In genomic region chr19:42409477-42409876, GRCh38 we compare ENCODE assay signal across 1 cellular context.
TF ChIP-seq lines count a peak whose summit lies in the region.

No MANE protein-coding gene starts in this region.

TF ChIP-seq in HCT116, 20 proteins besides CTCF, POLR2A, EP300 and RAD21 (continued from another document):
- TF ChIP-seq ZBTB33 (IDR thresholded peaks at IDR 0.05; ENCODE audit: extremely low read depth, insufficient replicate concordance, low read length) (no peak), EGR1 (IDR thresholded peaks at IDR 0.05; ENCODE audit: low read depth) (no peak), JUND (IDR thresholded peaks at IDR 0.05) (no peak), TCF7L2 (IDR thresholded peaks at IDR 0.05; ENCODE audit: borderline replicate concordance, extremely low read depth, insufficient read depth, insufficient read length) (no peak), SP1 (IDR thresholded peaks at IDR 0.05; ENCODE audit: low read depth) (no peak), ELF1 (IDR thresholded peaks at IDR 0.05; ENCODE audit: borderline replicate concordance, low read depth) (no peak), ZNF274 (IDR thresholded peaks at IDR 0.05; ENCODE audit: low read depth, low read length) (no peak), ATF3 (IDR thresholded peaks at IDR 0.05) (no peak), CEBPB (IDR thresholded peaks at IDR 0.05; ENCODE audit: low read depth) (no peak), POLR2AphosphoS5 (IDR thresholded peaks at IDR 0.05; ENCODE audit: low read depth, low read length) (no peak), REST (IDR thresholded peaks at IDR 0.05; ENCODE audit: low read depth) (no peak), FOSL1 (IDR thresholded peaks at IDR 0.05; ENCODE audit: low read depth) (no peak)
TF ChIP-seq in HCT116: peak in this region for 0.
